In genomic region chr6:11366934-11367637, GRCh38 we compare ENCODE assay signal across 9 cellular contexts.
DNase-seq lines count a peak whose midpoint lies in the region; ATAC-seq, FAIRE-seq and TF ChIP-seq lines count a peak whose summit lies in the region.
"Had no signal": no experiment of that assay in that cellular context is flagged by ENCODE, and none has a peak within 500 bp of the region (broad histone marks: within the 10 kb centered on the region; RNA-seq: fewer than 3 reads in every experiment).

No MANE protein-coding gene starts in this region.

- H3K4me3 ChIP-seq in kidney (ENCODE audit: low read length in 2 of 2) (peak overlapping the region in 1 of 2 donors; percentile 15), thoracic aorta (no peak overlapping the region)
- H3K4me3 ChIP-seq: SK-N-MC had no signal

- no peaks in the 10 kb centered on the region for H3K9me3 Mint-ChIP-seq in activated T-cell treated with anti-CD3 and anti-CD28 coated beads, Interleukin-2, amount 50 U/mL, for 24 hours
- peaks cover under 1% of the 10 kb centered on the region for H3K9me3 Mint-ChIP-seq in activated CD4-positive, alpha-beta memory T cell treated with anti-CD3 and anti-CD28 coated beads for 36 hours

- H3K4me1 ChIP-seq in kidney (ENCODE audit: control insufficient read depth in 1 of 2, insufficient read depth in 1 of 2, low read depth in 1 of 2, low read length in 2 of 2) (peaks cover 33 to 37% of the 10 kb centered on the region in 2 donors), thoracic aorta (ENCODE audit: control insufficient read depth in 1 of 2, low read depth in 2 of 2) (peaks cover 31 to 56% of the 10 kb centered on the region in 2 donors)

- H3K27ac ChIP-seq in kidney (ENCODE audit: low read depth in 2 of 2, low read length in 2 of 2), result peak overlapping the region; percentile 89 to 96
- H3K27ac ChIP-seq in thoracic aorta, result peak overlapping the region; percentile 86 to 90
- H3K27ac ChIP-seq: SK-N-MC had no signal

- no peaks in the 10 kb centered on the region for H3K27me3 Mint-ChIP-seq in activated T-cell treated with anti-CD3 and anti-CD28 coated beads, Interleukin-2, amount 50 U/mL, for 24 hours
- no peaks in the 10 kb centered on the region for H3K27me3 Mint-ChIP-seq in activated CD4-positive, alpha-beta memory T cell treated with anti-CD3 and anti-CD28 coated beads for 36 hours

- CTCF ChIA-PET in activated CD4-positive, alpha-beta memory T cell treated with anti-CD3 and anti-CD28 coated beads for 36 hours (lab: Charles Lee), result interaction anchor here (1.1 to 3.2 kb wide), 5 partner anchors 13 to 134 kb away, joined by 3 to 13 read pairs (median 9); partner anchors contain the start of gene NEDD9

- TF ChIP-seq CTCF in kidney (IDR thresholded peaks at IDR 0.05; ENCODE audit: borderline replicate concordance, extremely low read depth, insufficient read depth) (no peak), thoracic aorta (IDR thresholded peaks at IDR 0.05) (no peak)

- POLR2A ChIA-PET in activated CD4-positive, alpha-beta memory T cell treated with anti-CD3 and anti-CD28 coated beads for 36 hours (lab: Charles Lee), result interaction anchor here (0.7 to 3.1 kb wide), 12 partner anchors 13 to 345 kb away, joined by 3 to 26 read pairs (median 4); partner anchors contain the start of genes NEDD9 and SMIM13

- H3K36me3 ChIP-seq in kidney (ENCODE audit: control insufficient read depth in 1 of 2, insufficient read depth in 2 of 2, low read length in 2 of 2), result no peaks in the 10 kb centered on the region
- no peaks in the 10 kb centered on the region for H3K36me3 ChIP-seq in thoracic aorta

- H3K4me3 Mint-ChIP-seq in activated T-cell treated with anti-CD3 and anti-CD28 coated beads, Interleukin-2, amount 50 U/mL, for 24 hours, result peak overlapping the region; percentile 40
- H3K4me3 Mint-ChIP-seq in activated CD4-positive, alpha-beta memory T cell treated with anti-CD3 and anti-CD28 coated beads for 36 hours, result peak overlapping the region; percentile 30

- peaks cover 94% of the 10 kb centered on the region for H3K4me1 Mint-ChIP-seq in activated T-cell treated with anti-CD3 and anti-CD28 coated beads, Interleukin-2, amount 50 U/mL, for 24 hours (ENCODE audit: low read depth)
- peaks cover 91% of the 10 kb centered on the region for H3K4me1 Mint-ChIP-seq in activated CD4-positive, alpha-beta memory T cell treated with anti-CD3 and anti-CD28 coated beads for 36 hours (ENCODE audit: low read depth)

- no peaks in the 10 kb centered on the region for H3K27me3 ChIP-seq in thoracic aorta (replicated peaks; ENCODE audit: insufficient read depth)

- FAIRE-seq in kidney (lab: Jason Lieb, UNC), result no peak

- H3K9me3 ChIP-seq in kidney (ENCODE audit: control insufficient read depth in 1 of 2, low read length in 2 of 2), result no peaks in the 10 kb centered on the region
- no peaks in the 10 kb centered on the region for H3K9me3 ChIP-seq in thoracic aorta

- H3K9ac ChIP-seq in kidney (ENCODE audit: low read length in 2 of 2), result peak overlapping the region in 1 of 2 donors; percentile 17

- H3K36me3 Mint-ChIP-seq in activated T-cell treated with anti-CD3 and anti-CD28 coated beads, Interleukin-2, amount 50 U/mL, for 24 hours (ENCODE audit: low read depth), result peaks cover 34% of the 10 kb centered on the region
- H3K36me3 Mint-ChIP-seq in activated CD4-positive, alpha-beta memory T cell treated with anti-CD3 and anti-CD28 coated beads for 36 hours, result peaks cover 20% of the 10 kb centered on the region

- peak overlapping the region; percentile 83 for H3K27ac Mint-ChIP-seq in activated T-cell treated with anti-CD3 and anti-CD28 coated beads, Interleukin-2, amount 50 U/mL, for 24 hours
- peak overlapping the region; percentile 77 for H3K27ac Mint-ChIP-seq in activated CD4-positive, alpha-beta memory T cell treated with anti-CD3 and anti-CD28 coated beads for 36 hours

- no peak for ATAC-seq in thoracic aorta (ENCODE audit: insufficient number of reproducible peaks, low FRiP score, low read depth)
- no peak for ATAC-seq in HG03175 (IDR thresholded peaks at IDR 0.05; ENCODE audit: unreplicated experiment)

- no peak for DNase-seq in activated T-cell treated with anti-CD3 and anti-CD28 coated beads, Interleukin-2, amount 50 U/mL, for 24 hours
- no peak for DNase-seq in activated T-cell treated with anti-CD3 and anti-CD28 coated beads, Interleukin-2, amount 50 U/mL, for 1 hour
- DNase-seq in activated CD4-positive, alpha-beta memory T cell treated with anti-CD3 and anti-CD28 coated beads for 36 hours, result no peak
- DNase-seq in kidney (no peak), thoracic aorta (ENCODE audit: low spot score) (no peak), posterior cingulate gyrus (no peak), HuH-7 (ENCODE audit: low spot score) (no peak)

- intact Hi-C loops in activated CD4-positive, alpha-beta memory T cell treated with anti-CD3 and anti-CD28 coated beads for 36 hours (cut with micrococcal nuclease), result loop anchor here (1.0 to 10.0 kb wide), 11 partner anchors 7 to 648 kb away; partner anchors contain the start of genes HIVEP1, MAK, NEDD9 and TMEM170B
- intact Hi-C loops in kidney (cut with DNase I), result no loop called here
- intact Hi-C loops in posterior cingulate gyrus (cut with DNase I), result no loop called here
